Comparison of ENCODE assay signal across 13 cellular contexts in the genomic region with DNA sequence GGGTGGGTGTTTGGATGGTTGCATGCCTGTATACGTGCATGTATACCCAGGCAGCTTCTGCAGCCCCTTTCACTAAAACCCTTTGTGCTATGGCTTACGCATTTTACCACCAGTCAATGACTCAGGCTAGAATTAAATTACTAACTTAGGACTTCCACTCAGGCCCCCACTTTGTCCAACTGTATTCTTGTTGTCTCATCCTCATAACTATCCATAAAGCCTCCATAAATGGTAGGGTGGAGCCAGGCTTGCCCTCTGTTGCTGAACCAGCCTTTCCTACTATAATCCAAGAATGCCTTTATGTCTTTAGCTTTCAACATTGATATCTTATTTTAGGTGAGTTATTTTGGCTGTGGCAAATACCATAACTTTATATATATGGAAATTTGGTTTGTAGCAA.
DNase-seq lines count a peak whose midpoint lies in the region; ATAC-seq and TF ChIP-seq lines count a peak whose summit lies in the region.
"Had no signal": no experiment of that assay in that cellular context is flagged by ENCODE, and none has a peak within 500 bp of the region (broad histone marks: within the 10 kb centered on the region; RNA-seq: fewer than 3 reads in every experiment).

No MANE protein-coding gene starts in this region.

- peak; percentile 13 for DNase-seq in EL
- no peak for DNase-seq in ascending aorta (ENCODE audit: low spot score in 2 of 2)
- DNase-seq in mucosa of descending colon, result no peak
- DNase-seq in activated naive CD4-positive, alpha-beta T cell (lab: John Stamatoyannopoulos, UW), result no peak
- DNase-seq in NOMO-1 treated with DMSO at 0.1 percent for 48 hours (lab: John Stamatoyannopoulos, UW; ENCODE audit: unreplicated experiment), result no peak
- no peak for DNase-seq in GM13977 (ENCODE audit: low spot score)
- no peak for DNase-seq in Right ventricle myocardium superior
- DNase-seq: ACHN; CD4-positive, CD25-positive, alpha-beta regulatory T cell; DMS 273 treated with DMSO at 0.1 percent for 48 hours; HCEC 1CT had no signal

- no peaks in the 10 kb centered on the region for H3K4me1 Mint-ChIP-seq in stimulated activated memory B cell treated with anti-CD40 and anti-IgM and Interleukin-4, amounts not matched to agents 10 μg/mL and 1 μg/mL and 100 μg/mL, for 72 hours
- H3K4me1 Mint-ChIP-seq: CD4-positive, CD25-positive, alpha-beta regulatory T cell had no signal

- intact Hi-C loops in ascending aorta (cut with DNase I) (loop anchor here (5.0 to 10.0 kb wide), 3 partner anchors 98 to 310 kb away; partner anchors contain the start of genes MYO1B and NABP1), mucosa of descending colon (cut with DNase I, micrococcal nuclease) (no loop called here), Right ventricle myocardium superior (cut with DNase I) (loop anchor here (10.0 kb wide), 1 partner anchor 120 kb away; the partner anchor contains the start of gene MYO1B)

- no peaks in the 10 kb centered on the region for H3K9me3 Mint-ChIP-seq in stimulated activated memory B cell treated with anti-CD40 and anti-IgM and Interleukin-4, amounts not matched to agents 10 μg/mL and 1 μg/mL and 100 μg/mL, for 72 hours
- H3K9me3 Mint-ChIP-seq: CD4-positive, CD25-positive, alpha-beta regulatory T cell had no signal

- peak overlapping the region; percentile 58 to 73 for H3K27ac ChIP-seq in ascending aorta
- H3K27ac ChIP-seq: BLaER1 treated with 17β-estradiol and CSF1 and Interleukin-3, amounts not matched to agents 10 nM and 100 nM had no signal

- H3K9me3 ChIP-seq in ascending aorta (no peaks in the 10 kb centered on the region), mucosa of descending colon (no peaks in the 10 kb centered on the region)
- H3K9me3 ChIP-seq: BLaER1 treated with 17β-estradiol and CSF1 and Interleukin-3, amounts not matched to agents 10 nM and 100 nM had no signal

- no peaks in the 10 kb centered on the region for H3K27me3 ChIP-seq in ascending aorta
- H3K27me3 ChIP-seq: BLaER1 treated with 17β-estradiol and CSF1 and Interleukin-3, amounts not matched to agents 10 nM and 100 nM had no signal

- H3K27me3 Mint-ChIP-seq in stimulated activated memory B cell treated with anti-CD40 and anti-IgM and Interleukin-4, amounts not matched to agents 10 μg/mL and 1 μg/mL and 100 μg/mL, for 72 hours, result no peaks in the 10 kb centered on the region

- no peak overlapping the region for H3K27ac Mint-ChIP-seq in stimulated activated memory B cell treated with anti-CD40 and anti-IgM and Interleukin-4, amounts not matched to agents 10 μg/mL and 1 μg/mL and 100 μg/mL, for 72 hours

- H3K36me3 ChIP-seq in ascending aorta, result no peaks in the 10 kb centered on the region
- H3K36me3 ChIP-seq in mucosa of descending colon (ENCODE audit: low read depth), result no peaks in the 10 kb centered on the region

- peaks cover 6 to 14% of the 10 kb centered on the region in 2 donors for H3K4me1 ChIP-seq in ascending aorta
- no peaks in the 10 kb centered on the region for H3K4me1 ChIP-seq in mucosa of descending colon (ENCODE audit: low read depth)
- H3K4me1 ChIP-seq: BLaER1 treated with 17β-estradiol and CSF1 and Interleukin-3, amounts not matched to agents 10 nM and 100 nM had no signal

- no peaks in the 10 kb centered on the region for H3K36me3 Mint-ChIP-seq in stimulated activated memory B cell treated with anti-CD40 and anti-IgM and Interleukin-4, amounts not matched to agents 10 μg/mL and 1 μg/mL and 100 μg/mL, for 72 hours
- H3K36me3 Mint-ChIP-seq: CD4-positive, CD25-positive, alpha-beta regulatory T cell had no signal

- H3K4me3 ChIP-seq in ascending aorta (no peak overlapping the region), mucosa of descending colon (no peak overlapping the region)
- H3K4me3 ChIP-seq: BLaER1 treated with 17β-estradiol and CSF1 and Interleukin-3, amounts not matched to agents 10 nM and 100 nM had no signal

- ATAC-seq in mucosa of descending colon (peak; percentile 58), Right ventricle myocardium superior (ENCODE audit: poor library complexity) (no peak)
- peak; percentile 48 for ATAC-seq in stimulated activated memory B cell treated with anti-CD40 and anti-IgM and Interleukin-4, amounts not matched to agents 10 μg/mL and 1 μg/mL and 100 μg/mL, for 72 hours

- no peak overlapping the region for H3K4me3 Mint-ChIP-seq in stimulated activated memory B cell treated with anti-CD40 and anti-IgM and Interleukin-4, amounts not matched to agents 10 μg/mL and 1 μg/mL and 100 μg/mL, for 72 hours
- H3K4me3 Mint-ChIP-seq: CD4-positive, CD25-positive, alpha-beta regulatory T cell had no signal

- in situ Hi-C loops in GM13977 (cut with MboI; ENCODE audit: low pct_unique_long_range_greater_than_20kb, low sequenced_read_pairs, unreplicated experiment), result no loop called here

- no peak for TF ChIP-seq CTCF in ascending aorta (IDR thresholded peaks at IDR 0.05)
- TF ChIP-seq CTCF in mucosa of descending colon (IDR thresholded peaks at IDR 0.05), result no peak
- TF ChIP-seq CTCF in GM13977 (IDR thresholded peaks at IDR 0.05; ENCODE audit: extremely low read depth, insufficient read depth, missing control alignments), result no peak

Comparison
In these comparisons a context has a peak if more than half of its experiments do, and no peak if none do; other contexts are left out.
1. intact Hi-C loops: an anchor here in ascending aorta (5.0 to 10.0 kb wide) and Right ventricle myocardium superior (10.0 kb wide); none called in mucosa of descending colon.